13 cellular contexts compared by ENCODE assay signal in the genomic region with DNA sequence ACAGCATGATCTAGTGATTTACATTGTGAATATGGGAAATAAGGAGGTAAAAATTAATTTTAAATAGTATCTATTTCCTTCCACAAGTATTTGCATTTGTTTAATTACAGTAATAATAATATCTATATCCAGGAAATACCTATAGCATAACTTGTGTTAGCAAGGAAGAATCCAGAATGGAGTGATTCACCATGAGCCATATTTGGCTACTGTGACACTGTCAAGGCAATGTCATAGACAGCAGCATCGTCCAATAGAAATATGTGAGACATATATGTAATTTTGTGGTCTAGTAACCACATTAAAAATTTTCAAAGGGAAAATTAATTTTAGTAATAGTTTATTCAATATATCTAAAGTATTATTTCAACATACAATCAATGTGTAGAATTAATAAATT. TPM values are rescaled to one million over a fixed set of nuclear protein-coding genes. Genes with fewer than 3 reads are reported as not detected.
DNase-seq lines count a peak whose midpoint lies in the region; ATAC-seq and TF ChIP-seq lines count a peak whose summit lies in the region.
"Had no signal": no experiment of that assay in that cellular context is flagged by ENCODE, and none has a peak within 500 bp of the region (broad histone marks: within the 10 kb centered on the region; RNA-seq: fewer than 3 reads in every experiment).

No MANE protein-coding gene starts in this region.

- TF ChIP-seq CTCF in left ventricle myocardium inferior (IDR thresholded peaks at IDR 0.05; ENCODE audit: borderline replicate concordance) (no peak), adrenal gland (IDR thresholded peaks at IDR 0.05) (no peak), gastroesophageal sphincter (IDR thresholded peaks at IDR 0.05) (no peak)

- peaks cover 15 to 59% (median 28%) of the 10 kb centered on the region in 3 donors for H3K36me3 Mint-ChIP-seq in naive thymus-derived CD8-positive, alpha-beta T cell
- H3K36me3 Mint-ChIP-seq in natural killer cell treated with Interleukin-12 subunit alpha and Interleukin-12 subunit beta and Interleukin-15 and Interleukin-18, amount 100 ng/mL, for 72 hours = no peaks in the 10 kb centered on the region

- H3K27ac ChIP-seq in left ventricle myocardium inferior (replicated peaks) (peak overlapping the region; percentile 76), adrenal gland (peak overlapping the region; percentile 30 to 83 (median 72)), gastroesophageal sphincter (peak overlapping the region in 3 of 4 donors; percentile 71 to 88 (median 75))
- H3K27ac ChIP-seq: PC-9 had no signal

- ATAC-seq in left cardiac atrium = no peak
- ATAC-seq in gastroesophageal sphincter = no peak
- no peak for ATAC-seq in naive thymus-derived CD8-positive, alpha-beta T cell
- ATAC-seq in natural killer cell treated with Interleukin-12 subunit alpha and Interleukin-12 subunit beta and Interleukin-15 and Interleukin-18, amount 100 ng/mL, for 72 hours = no peak
- ATAC-seq: body of pancreas had no signal

- H3K9me3 ChIP-seq in left ventricle myocardium inferior (replicated peaks) (peaks cover 5% of the 10 kb centered on the region), adrenal gland (replicated peaks in 1 of 3) (peaks cover 0 to 5% (median 0%) of the 10 kb centered on the region in 3 donors), gastroesophageal sphincter (no peaks in the 10 kb centered on the region)
- H3K9me3 ChIP-seq: body of pancreas had no signal

- no peak overlapping the region for H3K27ac Mint-ChIP-seq in naive thymus-derived CD8-positive, alpha-beta T cell
- no peak overlapping the region for H3K27ac Mint-ChIP-seq in natural killer cell treated with Interleukin-12 subunit alpha and Interleukin-12 subunit beta and Interleukin-15 and Interleukin-18, amount 100 ng/mL, for 72 hours

- H3K27me3 ChIP-seq in left ventricle myocardium inferior (ENCODE audit: low read depth) (no peaks in the 10 kb centered on the region), adrenal gland (no peaks in the 10 kb centered on the region), gastroesophageal sphincter (no peaks in the 10 kb centered on the region)
- H3K27me3 ChIP-seq: body of pancreas had no signal

- peaks cover 12% of the 10 kb centered on the region for H3K36me3 ChIP-seq in left ventricle myocardium inferior
- H3K36me3 ChIP-seq in adrenal gland (replicated peaks in 1 of 2) = peaks cover 0 to 8% of the 10 kb centered on the region in 2 donors
- H3K36me3 ChIP-seq in gastroesophageal sphincter = peaks cover 0 to 13% of the 10 kb centered on the region in 2 donors

- peaks cover 0 to 7% (median 2%) of the 10 kb centered on the region in 9 donors for H3K9me3 Mint-ChIP-seq in naive thymus-derived CD8-positive, alpha-beta T cell
- H3K9me3 Mint-ChIP-seq in natural killer cell treated with Interleukin-12 subunit alpha and Interleukin-12 subunit beta and Interleukin-15 and Interleukin-18, amount 100 ng/mL, for 72 hours = no peaks in the 10 kb centered on the region

- no peak overlapping the region for H3K4me3 Mint-ChIP-seq in naive thymus-derived CD8-positive, alpha-beta T cell
- no peak overlapping the region for H3K4me3 Mint-ChIP-seq in natural killer cell treated with Interleukin-12 subunit alpha and Interleukin-12 subunit beta and Interleukin-15 and Interleukin-18, amount 100 ng/mL, for 72 hours
- H3K4me3 Mint-ChIP-seq: activated T-cell treated with anti-CD3 and anti-CD28 coated beads, Interleukin-2, amount 50 U/mL, for 4 hours had no signal

- DNase-seq in left ventricle myocardium inferior = no peak
- no peak for DNase-seq in left cardiac atrium
- no peak for DNase-seq in adrenal gland
- DNase-seq in effector CD4-positive, alpha-beta T cell = no peak
- DNase-seq in naive thymus-derived CD8-positive, alpha-beta T cell = no peak
- DNase-seq in NCI-H1105 (lab: John Stamatoyannopoulos, UW) = no peak
- DNase-seq in natural killer cell treated with Interleukin-12 subunit alpha and Interleukin-12 subunit beta and Interleukin-15 and Interleukin-18, amount 100 ng/mL, for 72 hours (ENCODE audit: low spot score) = no peak
- DNase-seq: activated T-cell treated with anti-CD3 and anti-CD28 coated beads, Interleukin-2, amount 50 U/mL, for 4 hours; body of pancreas; NCI-H2029; PC-9; substantia nigra had no signal

- no peak for TF ChIP-seq EP300 in gastroesophageal sphincter (IDR thresholded peaks at IDR 0.05)

- intact Hi-C loops in left ventricle myocardium inferior (cut with micrococcal nuclease) (no loop called here), left cardiac atrium (cut with DNase I) (no loop called here), adrenal gland (cut with DNase I) (no loop called here)

- peaks cover 30 to 64% (median 63%) of the 10 kb centered on the region in 4 donors for H3K4me1 Mint-ChIP-seq in naive thymus-derived CD8-positive, alpha-beta T cell
- H3K4me1 Mint-ChIP-seq in natural killer cell treated with Interleukin-12 subunit alpha and Interleukin-12 subunit beta and Interleukin-15 and Interleukin-18, amount 100 ng/mL, for 72 hours (ENCODE audit: low read depth in 2 of 2) = peaks cover 20 to 21% of the 10 kb centered on the region in 2 donors

- WGBS in adrenal gland, 4 donors = 38 to 53% (median 46%) methylated on average over 1 of the region's 1 CpG
- 27 to 47% methylated on average over 1 of the region's 1 CpG for WGBS in gastroesophageal sphincter (ENCODE audit: low coverage in 1 of 2), 2 donors

- TF ChIP-seq POLR2A in adrenal gland (IDR thresholded peaks at IDR 0.05) (no peak), gastroesophageal sphincter (IDR thresholded peaks at IDR 0.05) (no peak)

- H3K27me3 Mint-ChIP-seq in naive thymus-derived CD8-positive, alpha-beta T cell = no peaks in the 10 kb centered on the region
- no peaks in the 10 kb centered on the region for H3K27me3 Mint-ChIP-seq in natural killer cell treated with Interleukin-12 subunit alpha and Interleukin-12 subunit beta and Interleukin-15 and Interleukin-18, amount 100 ng/mL, for 72 hours

- POLR2A ChIA-PET in naive thymus-derived CD8-positive, alpha-beta T cell (lab: Charles Lee) = no interaction called here

- H3K4me1 ChIP-seq in left ventricle myocardium inferior (peaks cover 63% of the 10 kb centered on the region), adrenal gland (replicated peaks in 1 of 2) (peaks cover 40 to 47% of the 10 kb centered on the region in 2 donors), gastroesophageal sphincter (peaks cover 20 to 81% (median 24%) of the 10 kb centered on the region in 3 donors)

- H3K4me3 ChIP-seq in left ventricle myocardium inferior (no peak overlapping the region), adrenal gland (no peak overlapping the region), gastroesophageal sphincter (no peak overlapping the region)
- H3K4me3 ChIP-seq: body of pancreas, PC-9 had no signal

RNA-seq across cellular contexts. Expression of gene CNST, which starts 22.1 kb away (rescaled TPM):
- 18.9 TPM for total RNA-seq in left ventricle myocardium inferior
- total RNA-seq in left cardiac atrium = 10 to 100 TPM; 17.0 to 18.3 TPM
- total RNA-seq in adrenal gland = 10 to 100 TPM; 33.3 to 85.6 (median 60.1) TPM
- 10 to 100 TPM; 11.4 to 27.3 (median 13.9) TPM for polyA plus RNA-seq in adrenal gland
- 10 to 100 TPM; 41.6 to 81.9 (median 65.6) TPM for total RNA-seq in gastroesophageal sphincter
- 10 to 100 TPM; 79.8 to 88.6 TPM for total RNA-seq in naive thymus-derived CD8-positive, alpha-beta T cell
- 10 to 100 TPM; 32.0 to 48.3 (median 37.6) TPM for polyA plus RNA-seq in naive thymus-derived CD8-positive, alpha-beta T cell
- 10 to 100 TPM; 31.0 to 37.6 TPM for total RNA-seq in natural killer cell treated with Interleukin-12 subunit alpha and Interleukin-12 subunit beta and Interleukin-15 and Interleukin-18, amount 100 ng/mL, for 72 hours

RNA-seq across cellular contexts. Expression of gene TFB2M, which starts 22.3 kb away (rescaled TPM):
- total RNA-seq in left ventricle myocardium inferior = 18.3 TPM
- 10 to 100 TPM; 10.7 to 12.9 TPM for total RNA-seq in left cardiac atrium
- 10 to 100 TPM; 15.1 to 32.5 (median 27.1) TPM for total RNA-seq in adrenal gland
- polyA plus RNA-seq in adrenal gland = 10 to 100 TPM in 1 of 3 donors, 1 to 10 TPM in 2; 6.0 to 44.8 (median 7.2) TPM
- total RNA-seq in gastroesophageal sphincter = 10 to 100 TPM in 2 of 4 donors, 1 to 10 TPM in 2; 7.4 to 12.8 (median 10.2) TPM
- total RNA-seq in naive thymus-derived CD8-positive, alpha-beta T cell = 10 to 100 TPM; 12.0 to 12.2 TPM
- 10 to 100 TPM; 17.8 to 20.8 (median 19.3) TPM for polyA plus RNA-seq in naive thymus-derived CD8-positive, alpha-beta T cell
- 10 to 100 TPM; 15.7 to 20.3 TPM for total RNA-seq in natural killer cell treated with Interleukin-12 subunit alpha and Interleukin-12 subunit beta and Interleukin-15 and Interleukin-18, amount 100 ng/mL, for 72 hours
